Comparison of ENCODE assay signal across 15 cellular contexts in genomic region chr9:115116620-115117284, GRCh38. TPM values are rescaled to one million over a fixed set of nuclear protein-coding genes. Genes with fewer than 3 reads are reported as not detected.
DNase-seq lines count a peak whose midpoint lies in the region; ATAC-seq and TF ChIP-seq lines count a peak whose summit lies in the region.
"Had no signal": no experiment of that assay in that cellular context is flagged by ENCODE, and none has a peak within 500 bp of the region (broad histone marks: within the 10 kb centered on the region; RNA-seq: fewer than 3 reads in every experiment).

No MANE protein-coding gene starts in this region.

- DNase-seq in astrocyte of the hippocampus (ENCODE audit: low read depth, low spot score) (peak; percentile 31), glutamatergic neuron (no peak), gastrocnemius medialis (no peak)
- DNase-seq in activated naive CD4-positive, alpha-beta T cell (lab: John Stamatoyannopoulos, UW), result no peak
- DNase-seq in naive thymus-derived CD4-positive, alpha-beta T cell, result no peak
- no peak for DNase-seq in activated T-helper 2 cell treated with anti-CD3 and anti-CD28 coated beads, Interferon-gamma antibody, Interleukin-2, Interleukin-4, amounts not matched to agents 10 μg/mL and 5 μg/mL and 100 μg/mL, durations not matched to agents 14 hours and 24 hours and 36 hours (ENCODE audit: low spot score)
- DNase-seq: activated CD4-positive, alpha-beta T cell treated with anti-CD3 and anti-CD28 coated beads, Interleukin-2, amount 10 ng/mL, durations not matched to agents 7 days and 5 days; central memory CD4-positive, alpha-beta T cell; DMS79 treated with DMSO at 0.1 percent for 48 hours; NCI-H1694 treated with DMSO at 0.1 percent for 48 hours; NCI-H748 treated with DMSO at 0.1 percent for 48 hours had no signal

- H3K4me1 ChIP-seq in ES-I3 (ENCODE audit: insufficient read depth, low read length) (peaks cover 15% of the 10 kb centered on the region), skeletal muscle satellite cell (ENCODE audit: control insufficient read depth, insufficient read depth, low read length) (peaks cover 47% of the 10 kb centered on the region), gastrocnemius medialis (peaks cover 4 to 13% of the 10 kb centered on the region in 2 donors)
- peaks cover 0 to 3% of the 10 kb centered on the region in 2 donors for H3K4me1 ChIP-seq in naive thymus-derived CD4-positive, alpha-beta T cell (ENCODE audit: control insufficient read depth in 2 of 2, insufficient read depth in 2 of 2, low read length in 2 of 2)
- H3K4me1 ChIP-seq: BLaER1 had no signal

- peaks cover 3% of the 10 kb centered on the region for H3K36me3 Mint-ChIP-seq in glutamatergic neuron (ENCODE audit: unreplicated experiment)
- no peaks in the 10 kb centered on the region for H3K36me3 Mint-ChIP-seq in naive thymus-derived CD4-positive, alpha-beta T cell
- H3K36me3 Mint-ChIP-seq in activated T-helper 2 cell treated with anti-CD3 and anti-CD28 coated beads, Interferon-gamma antibody, Interleukin-2, Interleukin-4, amounts not matched to agents 10 μg/mL and 5 μg/mL and 100 μg/mL, durations not matched to agents 14 hours and 24 hours and 36 hours (ENCODE audit: low read depth), result no peaks in the 10 kb centered on the region

- H3K4me3 Mint-ChIP-seq in glutamatergic neuron (ENCODE audit: unreplicated experiment), result peak overlapping the region; percentile 60
- no peak overlapping the region for H3K4me3 Mint-ChIP-seq in naive thymus-derived CD4-positive, alpha-beta T cell
- H3K4me3 Mint-ChIP-seq in activated T-helper 2 cell treated with anti-CD3 and anti-CD28 coated beads, Interferon-gamma antibody, Interleukin-2, Interleukin-4, amounts not matched to agents 10 μg/mL and 5 μg/mL and 100 μg/mL, durations not matched to agents 14 hours and 24 hours and 36 hours (ENCODE audit: low read depth), result no peak overlapping the region
- H3K4me3 Mint-ChIP-seq: activated CD4-positive, alpha-beta T cell treated with anti-CD3 and anti-CD28 coated beads, Interleukin-2, amount 10 ng/mL, durations not matched to agents 7 days and 5 days; activated T-helper 17 cell treated with anti-CD3 and anti-CD28 coated beads, Interleukin-2, amount 50 U/mL, for 72 hours had no signal

- H3K27ac ChIP-seq in naive thymus-derived CD4-positive, alpha-beta T cell (ENCODE audit: low read depth, low read length), result no peak overlapping the region
- no peak overlapping the region for H3K27ac ChIP-seq in gastrocnemius medialis
- H3K27ac ChIP-seq: BLaER1 had no signal

- H3K9me3 Mint-ChIP-seq in glutamatergic neuron (ENCODE audit: unreplicated experiment), result no peaks in the 10 kb centered on the region
- H3K9me3 Mint-ChIP-seq in naive thymus-derived CD4-positive, alpha-beta T cell, result no peaks in the 10 kb centered on the region
- no peaks in the 10 kb centered on the region for H3K9me3 Mint-ChIP-seq in activated T-helper 2 cell treated with anti-CD3 and anti-CD28 coated beads, Interferon-gamma antibody, Interleukin-2, Interleukin-4, amounts not matched to agents 10 μg/mL and 5 μg/mL and 100 μg/mL, durations not matched to agents 14 hours and 24 hours and 36 hours
- H3K9me3 Mint-ChIP-seq: activated CD4-positive, alpha-beta T cell treated with anti-CD3 and anti-CD28 coated beads, Interleukin-2, amount 10 ng/mL, durations not matched to agents 7 days and 5 days; activated T-helper 17 cell treated with anti-CD3 and anti-CD28 coated beads, Interleukin-2, amount 50 U/mL, for 72 hours had no signal

- H3K9me3 ChIP-seq in ES-I3 (ENCODE audit: control insufficient read depth, insufficient read depth, low read length) (no peaks in the 10 kb centered on the region), skeletal muscle satellite cell (replicated peaks; ENCODE audit: low read length) (no peaks in the 10 kb centered on the region), gastrocnemius medialis (no peaks in the 10 kb centered on the region)
- no peaks in the 10 kb centered on the region for H3K9me3 ChIP-seq in naive thymus-derived CD4-positive, alpha-beta T cell (ENCODE audit: control insufficient read depth in 2 of 3, low read length in 3 of 3)
- H3K9me3 ChIP-seq: BLaER1 had no signal

- intact Hi-C loops in naive thymus-derived CD4-positive, alpha-beta T cell (cut with micrococcal nuclease), result no loop called here
- intact Hi-C loops in activated T-helper 2 cell treated with anti-CD3 and anti-CD28 coated beads, Interferon-gamma antibody, Interleukin-2, Interleukin-4, amounts not matched to agents 10 μg/mL and 5 μg/mL and 100 μg/mL, durations not matched to agents 14 hours and 24 hours and 36 hours (cut with micrococcal nuclease), result no loop called here
- intact Hi-C loops in gastrocnemius medialis (cut with DNase I; ENCODE audit: low total_unique reads), result no loop called here

- H3K4me1 Mint-ChIP-seq in glutamatergic neuron (ENCODE audit: low read depth, unreplicated experiment), result peaks cover 6% of the 10 kb centered on the region
- peaks cover 0 to 10% (median 0%) of the 10 kb centered on the region in 7 donors for H3K4me1 Mint-ChIP-seq in naive thymus-derived CD4-positive, alpha-beta T cell
- peaks cover 4% of the 10 kb centered on the region for H3K4me1 Mint-ChIP-seq in activated T-helper 2 cell treated with anti-CD3 and anti-CD28 coated beads, Interferon-gamma antibody, Interleukin-2, Interleukin-4, amounts not matched to agents 10 μg/mL and 5 μg/mL and 100 μg/mL, durations not matched to agents 14 hours and 24 hours and 36 hours (ENCODE audit: low read depth)
- H3K4me1 Mint-ChIP-seq: activated CD4-positive, alpha-beta T cell treated with anti-CD3 and anti-CD28 coated beads, Interleukin-2, amount 10 ng/mL, durations not matched to agents 7 days and 5 days; activated T-helper 17 cell treated with anti-CD3 and anti-CD28 coated beads, Interleukin-2, amount 50 U/mL, for 72 hours had no signal

- H3K4me2 ChIP-seq in skeletal muscle satellite cell (ENCODE audit: low read length), result peak overlapping the region; percentile 95
- H3K4me2 ChIP-seq: BLaER1 had no signal

- TF ChIP-seq CTCF in glutamatergic neuron (IDR thresholded peaks at IDR 0.05; ENCODE audit: partially characterized antibody, unreplicated experiment) (no peak), gastrocnemius medialis (IDR thresholded peaks at IDR 0.05 in 4 of 5, conservative IDR thresholded peaks at IDR 0.05 in 1 of 5) (no peak)

- peaks cover 4% of the 10 kb centered on the region for H3K27me3 Mint-ChIP-seq in glutamatergic neuron (ENCODE audit: unreplicated experiment)
- H3K27me3 Mint-ChIP-seq in naive thymus-derived CD4-positive, alpha-beta T cell, result peaks cover 72 to 92% (median 82%) of the 10 kb centered on the region in 5 donors
- H3K27me3 Mint-ChIP-seq in activated T-helper 2 cell treated with anti-CD3 and anti-CD28 coated beads, Interferon-gamma antibody, Interleukin-2, Interleukin-4, amounts not matched to agents 10 μg/mL and 5 μg/mL and 100 μg/mL, durations not matched to agents 14 hours and 24 hours and 36 hours (ENCODE audit: low read depth), result peaks cover 59% of the 10 kb centered on the region

- peak overlapping the region; percentile 75; the same call in 1 of the 2 replicates for H3K9ac ChIP-seq in ES-I3 (ENCODE audit: low read depth, low read length)
- peak overlapping the region; percentile 19 for H3K9ac ChIP-seq in skeletal muscle satellite cell (ENCODE audit: low read depth, low read length)
- H3K9ac ChIP-seq: BLaER1 had no signal

- in situ Hi-C loops in gastrocnemius medialis (cut with MboI; ENCODE audit: low sequenced_read_pairs in 4 of 4), result no loop called here

- H3K4me3 ChIP-seq in skeletal muscle satellite cell (ENCODE audit: low read length) (peak overlapping the region; percentile 13), gastrocnemius medialis (no peak overlapping the region)
- H3K4me3 ChIP-seq in naive thymus-derived CD4-positive, alpha-beta T cell (ENCODE audit: low read length), result no peak overlapping the region
- H3K4me3 ChIP-seq: BLaER1 had no signal

- TF ChIP-seq POLR2A in gastrocnemius medialis (IDR thresholded peaks at IDR 0.05), result no peak

- POLR2A ChIA-PET in naive thymus-derived CD4-positive, alpha-beta T cell (lab: Charles Lee), result no interaction called here

- H3K27me3 ChIP-seq in skeletal muscle satellite cell (ENCODE audit: control insufficient read depth, insufficient read depth, low read length) (no peaks in the 10 kb centered on the region), gastrocnemius medialis (peaks cover 6 to 29% (median 10%) of the 10 kb centered on the region in 3 donors)
- no peaks in the 10 kb centered on the region for H3K27me3 ChIP-seq in naive thymus-derived CD4-positive, alpha-beta T cell (ENCODE audit: control insufficient read depth in 2 of 2, insufficient read depth in 2 of 2, low read length in 2 of 2)

- no peak for ATAC-seq in naive thymus-derived CD4-positive, alpha-beta T cell
- no peak for ATAC-seq in gastrocnemius medialis
- ATAC-seq: activated T-helper 17 cell treated with anti-CD3 and anti-CD28 coated beads, Interleukin-2, amount 50 U/mL, for 72 hours had no signal

- CTCF ChIA-PET in naive thymus-derived CD4-positive, alpha-beta T cell (lab: Charles Lee), result no interaction called here

- peaks cover 4% of the 10 kb centered on the region for H3K36me3 ChIP-seq in ES-I3 (ENCODE audit: insufficient read depth, low read length)
- no peaks in the 10 kb centered on the region for H3K36me3 ChIP-seq in skeletal muscle satellite cell (ENCODE audit: insufficient read depth, low read length)
- H3K36me3 ChIP-seq in naive thymus-derived CD4-positive, alpha-beta T cell (ENCODE audit: control insufficient read depth in 2 of 3, insufficient read depth in 3 of 3, low read length in 3 of 3), result no peaks in the 10 kb centered on the region
- no peaks in the 10 kb centered on the region for H3K36me3 ChIP-seq in gastrocnemius medialis
- H3K36me3 ChIP-seq: BLaER1 had no signal

- H3K27ac Mint-ChIP-seq in glutamatergic neuron (ENCODE audit: unreplicated experiment), result no peak overlapping the region
- no peak overlapping the region for H3K27ac Mint-ChIP-seq in naive thymus-derived CD4-positive, alpha-beta T cell
- no peak overlapping the region for H3K27ac Mint-ChIP-seq in activated T-helper 2 cell treated with anti-CD3 and anti-CD28 coated beads, Interferon-gamma antibody, Interleukin-2, Interleukin-4, amounts not matched to agents 10 μg/mL and 5 μg/mL and 100 μg/mL, durations not matched to agents 14 hours and 24 hours and 36 hours
- H3K27ac Mint-ChIP-seq: activated CD4-positive, alpha-beta T cell treated with anti-CD3 and anti-CD28 coated beads, Interleukin-2, amount 10 ng/mL, durations not matched to agents 7 days and 5 days; activated T-helper 17 cell treated with anti-CD3 and anti-CD28 coated beads, Interleukin-2, amount 50 U/mL, for 72 hours had no signal

RNA-seq across cellular contexts. Expression of gene TNC, which starts 1.2 kb away (rescaled TPM):
- total RNA-seq in glutamatergic neuron (ENCODE audit: unreplicated experiment) (34.5 TPM), gastrocnemius medialis (10 to 100 TPM in 2 of 4 donors, 1 to 10 TPM in 1, not detected in 1; 4.3 to 17.6 (median 10.7) TPM)
- 43.3 and 98.3 TPM in 2 replicates for total RNA-seq in skeletal muscle satellite cell (2012; rRNA removed)
- under 1 TPM in 1 of 5 experiments, not detected in 4; 0.22 TPM for total RNA-seq in naive thymus-derived CD4-positive, alpha-beta T cell
- not detected for polyA plus RNA-seq in naive thymus-derived CD4-positive, alpha-beta T cell
- 1.5 and 1.9 TPM in 2 replicates for total RNA-seq in activated T-helper 2 cell treated with anti-CD3 and anti-CD28 coated beads, Interferon-gamma antibody, Interleukin-2, Interleukin-4, amounts not matched to agents 10 μg/mL and 5 μg/mL and 100 μg/mL, durations not matched to agents 14 hours and 24 hours and 36 hours
- total RNA-seq: activated T-helper 17 cell treated with anti-CD3 and anti-CD28 coated beads, Interleukin-2, amount 50 U/mL, for 72 hours had no signal
